1 cellular context compared by ENCODE assay signal in the genomic region with DNA sequence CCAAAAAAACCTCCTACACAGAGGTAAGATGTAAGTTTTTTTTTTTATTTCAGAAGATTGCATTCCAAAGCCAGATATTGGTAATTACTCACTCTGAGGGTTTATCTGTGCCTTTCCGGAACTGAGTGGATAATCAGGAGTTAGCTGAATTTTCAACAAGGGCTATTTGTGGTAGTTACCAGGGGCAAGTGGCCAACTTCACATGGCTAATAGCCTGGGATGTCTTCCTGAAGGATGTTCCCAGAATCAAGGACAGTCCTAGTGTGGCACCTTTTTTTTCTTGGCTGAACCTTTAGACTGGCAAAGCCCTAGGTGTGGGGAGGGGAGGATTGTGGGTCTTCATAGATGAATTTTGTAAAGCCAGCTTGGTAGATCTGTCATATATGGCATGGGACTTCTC.
TF ChIP-seq lines count a peak whose summit lies in the region.

No MANE protein-coding gene starts in this region.

TF ChIP-seq in GM23338, 12 proteins besides CTCF, POLR2A, EP300 and RAD21 (continued from another document):
- no peak for TF ChIP-seq REST (IDR thresholded peaks at IDR 0.05; ENCODE audit: unreplicated experiment)
- TF ChIP-seq NANOG (IDR thresholded peaks at IDR 0.05; ENCODE audit: borderline replicate concordance) = no peak
- no peak for TF ChIP-seq EZH2 (IDR thresholded peaks at IDR 0.05; ENCODE audit: low read depth, unreplicated experiment)
- no peak for TF ChIP-seq ZNF114 (CRISPR knock-in tag; IDR thresholded peaks at IDR 0.05)
- TF ChIP-seq EZH2phosphoT487 (IDR thresholded peaks at IDR 0.05; ENCODE audit: unreplicated experiment) = no peak
